ENCODE assay signal across 33 cellular contexts in the genomic region with DNA sequence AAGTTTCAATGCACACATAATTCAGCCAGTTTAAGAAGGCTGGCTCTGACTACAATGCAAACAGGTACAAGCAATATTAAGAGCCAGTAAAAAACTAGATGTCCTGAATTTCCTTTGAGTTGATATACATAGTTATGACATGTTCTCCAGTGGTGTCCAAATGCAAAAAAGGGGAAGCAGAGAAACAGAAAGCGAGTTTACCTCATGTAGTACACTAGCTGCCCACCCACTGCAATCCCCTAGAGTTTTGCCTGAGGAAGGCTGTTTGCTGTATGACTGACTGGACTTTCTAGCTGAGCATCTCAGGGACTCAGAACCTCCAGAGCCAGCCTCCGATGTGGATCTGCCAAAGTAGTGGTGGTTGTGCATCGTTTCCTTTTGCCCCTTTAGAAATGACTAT. TPM values are rescaled to one million over a fixed set of nuclear protein-coding genes. Genes with fewer than 3 reads are reported as not detected.
"Had no signal": no experiment of that assay in that cellular context is flagged by ENCODE, and none has a peak within 500 bp of the region (broad histone marks: within the 10 kb centered on the region; RNA-seq: fewer than 3 reads in every experiment).

No MANE protein-coding gene starts in this region.

- ATAC-seq: gastrocnemius medialis; left cardiac atrium; pancreas; stimulated activated memory B cell treated with anti-CD40 and anti-IgM and Interleukin-4, amounts not matched to agents 10 μg/mL and 1 μg/mL and 100 μg/mL, for 72 hours; stimulated activated naive CD8-positive, alpha-beta T cell treated with anti-CD3 and anti-CD28 coated beads, Interleukin-15, amount 100 ng/mL, for 72 hours; WTC11 had no signal

- H3K27ac ChIP-seq: ascending aorta, cardiac muscle cell, coronary artery, dorsolateral prefrontal cortex, gastrocnemius medialis, pancreas, prostate gland, sigmoid colon, vagina had no signal

- DNase-seq: activated CD4-positive, alpha-beta memory T cell treated with anti-CD3 and anti-CD28 coated beads, Interleukin-2, amount 10 ng/mL, durations not matched to agents 7 days and 5 days; activated CD4-positive, alpha-beta T cell treated with anti-CD3 and anti-CD28 coated beads for 1 hour; activated CD4-positive, alpha-beta T cell treated with anti-CD3 and anti-CD28 coated beads, Interleukin-2, amount 10 ng/mL, durations not matched to agents 7 days and 5 days; activated CD8-positive, alpha-beta memory T cell treated with anti-CD3 and anti-CD28 coated beads, Interleukin-2, amount 50 U/mL, for 48 hours; activated gamma-delta T cell; activated naive CD4-positive, alpha-beta T cell treated with anti-CD3 and anti-CD28 coated beads, Interleukin-2, amount 10 ng/mL, durations not matched to agents 7 days and 5 days; activated naive CD8-positive, alpha-beta T cell treated with anti-CD3 and anti-CD28 coated beads, Interleukin-2, amount 10 ng/mL, durations not matched to agents 7 days and 5 days; activated T-cell treated with anti-CD3 and anti-CD28 coated beads, Interleukin-2, amount 50 U/mL, for 24 hours; cerebellar nuclear complex; dorsolateral prefrontal cortex; effector memory CD4-positive, alpha-beta T cell; gastrocnemius medialis; hippocampal formation; left cardiac atrium; naive B cell; pancreas; retina; sigmoid colon; small intestine; stimulated activated CD4-positive, alpha-beta T cell treated with anti-CD3 and anti-CD28 coated beads, Interleukin-4, amount 100 ng/mL, for 4 hours; stimulated activated CD8-positive, alpha-beta memory T cell treated with anti-CD3 and anti-CD28 coated beads, Interleukin-4, amount 100 ng/mL, for 48 hours; stimulated activated naive CD8-positive, alpha-beta T cell treated with anti-CD3 and anti-CD28 coated beads, Interleukin-15, amount 100 ng/mL, for 72 hours; substantia nigra had no signal

- H3K4me1 Mint-ChIP-seq: activated CD4-positive, alpha-beta memory T cell treated with anti-CD3 and anti-CD28 coated beads, Interleukin-2, amount 10 ng/mL, durations not matched to agents 7 days and 5 days; activated CD4-positive, alpha-beta T cell treated with anti-CD3 and anti-CD28 coated beads, Interleukin-2, amount 10 ng/mL, durations not matched to agents 7 days and 5 days; activated naive CD4-positive, alpha-beta T cell treated with anti-CD3 and anti-CD28 coated beads, Interleukin-2, amount 10 ng/mL, durations not matched to agents 7 days and 5 days; activated naive CD8-positive, alpha-beta T cell treated with anti-CD3 and anti-CD28 coated beads, Interleukin-2, amount 10 ng/mL, durations not matched to agents 7 days and 5 days; mesothelial cell of epicardium; naive B cell; stimulated activated memory B cell treated with anti-CD40 and anti-IgM and Interleukin-4, amounts not matched to agents 10 μg/mL and 1 μg/mL and 100 μg/mL, for 72 hours; stimulated activated naive CD8-positive, alpha-beta T cell treated with anti-CD3 and anti-CD28 coated beads, Interleukin-15, amount 100 ng/mL, for 72 hours; WTC11 had no signal

- H3K4me3 ChIP-seq: ascending aorta, cardiac muscle cell, coronary artery, dorsolateral prefrontal cortex, gastrocnemius medialis, pancreas, prostate gland, sigmoid colon, vagina had no signal

- H3K36me3 Mint-ChIP-seq: activated naive CD4-positive, alpha-beta T cell treated with anti-CD3 and anti-CD28 coated beads, Interleukin-2, amount 10 ng/mL, durations not matched to agents 7 days and 5 days; activated naive CD8-positive, alpha-beta T cell treated with anti-CD3 and anti-CD28 coated beads, Interleukin-2, amount 10 ng/mL, durations not matched to agents 7 days and 5 days; naive B cell; stimulated activated memory B cell treated with anti-CD40 and anti-IgM and Interleukin-4, amounts not matched to agents 10 μg/mL and 1 μg/mL and 100 μg/mL, for 72 hours; type B pancreatic cell; WTC11 had no signal

- H3K36me3 ChIP-seq: ascending aorta, cardiac muscle cell, gastrocnemius medialis, pancreas, prostate gland, sigmoid colon, vagina had no signal

- H3K4me3 Mint-ChIP-seq: activated CD4-positive, alpha-beta memory T cell treated with anti-CD3 and anti-CD28 coated beads, Interleukin-2, amount 10 ng/mL, durations not matched to agents 7 days and 5 days; activated CD4-positive, alpha-beta T cell treated with anti-CD3 and anti-CD28 coated beads, Interleukin-2, amount 10 ng/mL, durations not matched to agents 7 days and 5 days; activated naive CD4-positive, alpha-beta T cell treated with anti-CD3 and anti-CD28 coated beads, Interleukin-2, amount 10 ng/mL, durations not matched to agents 7 days and 5 days; activated naive CD8-positive, alpha-beta T cell treated with anti-CD3 and anti-CD28 coated beads, Interleukin-2, amount 10 ng/mL, durations not matched to agents 7 days and 5 days; activated T-cell treated with anti-CD3 and anti-CD28 coated beads, Interleukin-2, amount 50 U/mL, for 24 hours; brain; mesothelial cell of epicardium; naive B cell; stimulated activated memory B cell treated with anti-CD40 and anti-IgM and Interleukin-4, amounts not matched to agents 10 μg/mL and 1 μg/mL and 100 μg/mL, for 72 hours; stimulated activated naive CD8-positive, alpha-beta T cell treated with anti-CD3 and anti-CD28 coated beads, Interleukin-15, amount 100 ng/mL, for 72 hours; type B pancreatic cell; WTC11 had no signal

- H3K9me3 ChIP-seq: ascending aorta, gastrocnemius medialis, pancreas, prostate gland, sigmoid colon, vagina had no signal

- H3K27me3 Mint-ChIP-seq: activated CD4-positive, alpha-beta T cell treated with anti-CD3 and anti-CD28 coated beads, Interleukin-2, amount 10 ng/mL, durations not matched to agents 7 days and 5 days; activated naive CD4-positive, alpha-beta T cell treated with anti-CD3 and anti-CD28 coated beads, Interleukin-2, amount 10 ng/mL, durations not matched to agents 7 days and 5 days; activated naive CD8-positive, alpha-beta T cell treated with anti-CD3 and anti-CD28 coated beads, Interleukin-2, amount 10 ng/mL, durations not matched to agents 7 days and 5 days; activated T-cell treated with anti-CD3 and anti-CD28 coated beads, Interleukin-2, amount 50 U/mL, for 24 hours; brain; naive B cell; stimulated activated memory B cell treated with anti-CD40 and anti-IgM and Interleukin-4, amounts not matched to agents 10 μg/mL and 1 μg/mL and 100 μg/mL, for 72 hours; stimulated activated naive CD8-positive, alpha-beta T cell treated with anti-CD3 and anti-CD28 coated beads, Interleukin-15, amount 100 ng/mL, for 72 hours; type B pancreatic cell had no signal

- H3K4me1 ChIP-seq: ascending aorta, gastrocnemius medialis, pancreas, prostate gland, sigmoid colon, vagina had no signal

- H3K27me3 ChIP-seq: ascending aorta, cardiac muscle cell, dorsolateral prefrontal cortex, gastrocnemius medialis, pancreas, sigmoid colon, vagina had no signal

- H3K9me3 Mint-ChIP-seq: activated CD4-positive, alpha-beta T cell treated with anti-CD3 and anti-CD28 coated beads, Interleukin-2, amount 10 ng/mL, durations not matched to agents 7 days and 5 days; activated naive CD4-positive, alpha-beta T cell treated with anti-CD3 and anti-CD28 coated beads, Interleukin-2, amount 10 ng/mL, durations not matched to agents 7 days and 5 days; activated naive CD8-positive, alpha-beta T cell treated with anti-CD3 and anti-CD28 coated beads, Interleukin-2, amount 10 ng/mL, durations not matched to agents 7 days and 5 days; activated T-cell treated with anti-CD3 and anti-CD28 coated beads, Interleukin-2, amount 50 U/mL, for 24 hours; stimulated activated memory B cell treated with anti-CD40 and anti-IgM and Interleukin-4, amounts not matched to agents 10 μg/mL and 1 μg/mL and 100 μg/mL, for 72 hours; stimulated activated naive CD8-positive, alpha-beta T cell treated with anti-CD3 and anti-CD28 coated beads, Interleukin-15, amount 100 ng/mL, for 72 hours; type B pancreatic cell had no signal

- H3K27ac Mint-ChIP-seq: activated CD4-positive, alpha-beta memory T cell treated with anti-CD3 and anti-CD28 coated beads, Interleukin-2, amount 10 ng/mL, durations not matched to agents 7 days and 5 days; activated CD4-positive, alpha-beta T cell treated with anti-CD3 and anti-CD28 coated beads, Interleukin-2, amount 10 ng/mL, durations not matched to agents 7 days and 5 days; activated naive CD4-positive, alpha-beta T cell treated with anti-CD3 and anti-CD28 coated beads, Interleukin-2, amount 10 ng/mL, durations not matched to agents 7 days and 5 days; activated naive CD8-positive, alpha-beta T cell treated with anti-CD3 and anti-CD28 coated beads, Interleukin-2, amount 10 ng/mL, durations not matched to agents 7 days and 5 days; activated T-cell treated with anti-CD3 and anti-CD28 coated beads, Interleukin-2, amount 50 U/mL, for 24 hours; brain; mesothelial cell of epicardium; naive B cell; stimulated activated memory B cell treated with anti-CD40 and anti-IgM and Interleukin-4, amounts not matched to agents 10 μg/mL and 1 μg/mL and 100 μg/mL, for 72 hours; stimulated activated naive CD8-positive, alpha-beta T cell treated with anti-CD3 and anti-CD28 coated beads, Interleukin-15, amount 100 ng/mL, for 72 hours; type B pancreatic cell; WTC11 had no signal

RNA-seq across cellular contexts. Expression of a gene that starts 44.8 kb away (rescaled TPM):
- total RNA-seq: activated CD4-positive, alpha-beta memory T cell treated with anti-CD3 and anti-CD28 coated beads, Interleukin-2, amount 10 ng/mL, durations not matched to agents 7 days and 5 days; activated CD4-positive, alpha-beta T cell treated with anti-CD3 and anti-CD28 coated beads, Interleukin-2, amount 10 ng/mL, durations not matched to agents 7 days and 5 days had no signal
